Comparison of ENCODE assay signal across 32 cellular contexts in the genomic region with DNA sequence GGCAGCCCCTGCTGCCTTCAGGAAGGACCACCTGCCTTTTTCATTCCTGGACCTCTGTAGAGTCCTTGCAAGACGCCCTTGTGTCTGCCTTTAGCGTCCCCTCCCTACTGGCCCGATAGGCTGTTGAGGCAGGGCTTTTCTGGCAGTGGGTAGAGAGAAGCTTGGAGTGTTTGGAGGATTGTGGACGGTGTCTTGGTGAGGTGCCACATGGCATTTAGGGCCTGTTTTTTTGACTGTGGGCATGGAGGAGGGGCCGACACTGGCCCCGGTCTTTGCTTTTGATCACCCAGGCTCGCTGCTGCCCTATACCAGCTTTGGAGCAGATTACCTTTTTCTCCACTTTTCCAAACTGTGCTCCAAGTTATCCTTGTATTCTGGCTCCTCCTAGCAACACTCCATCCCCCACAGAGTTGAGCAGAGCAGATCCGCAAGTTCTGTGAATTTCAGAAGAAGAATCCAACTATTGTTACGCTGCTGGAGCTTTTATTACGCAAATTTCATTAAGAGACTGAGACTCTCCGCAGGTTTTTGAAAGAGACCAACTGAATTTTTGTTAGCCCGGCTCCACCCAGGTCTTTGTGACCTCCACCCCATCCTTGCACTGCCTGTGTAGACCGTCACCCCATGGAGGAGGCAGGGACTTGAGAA. TPM values are rescaled to one million over a fixed set of nuclear protein-coding genes. Genes with fewer than 3 reads are reported as not detected.
DNase-seq lines count a peak whose midpoint lies in the region; ATAC-seq and TF ChIP-seq lines count a peak whose summit lies in the region.
"Had no signal": no experiment of that assay in that cellular context is flagged by ENCODE, and none has a peak within 500 bp of the region (broad histone marks: within the 10 kb centered on the region; RNA-seq: fewer than 3 reads in every experiment).

No MANE protein-coding gene starts in this region.

- ATAC-seq in activated CD8-positive, alpha-beta T cell treated with anti-CD3 and anti-CD28 coated beads, Interleukin-2, amount 10 ng/mL, durations not matched to agents 7 days and 5 days, result no peak
- ATAC-seq: GM12878, left colon had no signal

- peaks cover 16% of the 10 kb centered on the region for H3K4me1 ChIP-seq in HAP-1
- H3K4me1 ChIP-seq: sigmoid colon, SJSA1, tibial nerve had no signal

- no peak overlapping the region for H3K27ac Mint-ChIP-seq in endothelial cell (ENCODE audit: unreplicated experiment)
- no peak overlapping the region for H3K27ac Mint-ChIP-seq in activated CD8-positive, alpha-beta T cell treated with anti-CD3 and anti-CD28 coated beads, Interleukin-2, amount 10 ng/mL, durations not matched to agents 7 days and 5 days
- H3K27ac Mint-ChIP-seq: activated B cell treated with CpG ODN at 0.5 μM for 24 hours; activated CD4-positive, alpha-beta T cell treated with anti-CD3 and anti-CD28 coated beads, Interleukin-2, amount 10 ng/mL, durations not matched to agents 7 days and 5 days; activated naive CD8-positive, alpha-beta T cell treated with anti-CD3 and anti-CD28 coated beads, Interleukin-2, amount 10 ng/mL, durations not matched to agents 7 days and 5 days; activated T-cell treated with anti-CD3 and anti-CD28 coated beads, Interleukin-2, amount 50 U/mL, for 24 hours; B cell; CD4-positive, alpha-beta memory T cell; IgD-negative memory B cell; progenitor cell of endocrine pancreas had no signal

- no peaks in the 10 kb centered on the region for H3K4me1 Mint-ChIP-seq in endothelial cell (ENCODE audit: unreplicated experiment)
- no peaks in the 10 kb centered on the region for H3K4me1 Mint-ChIP-seq in activated CD8-positive, alpha-beta T cell treated with anti-CD3 and anti-CD28 coated beads, Interleukin-2, amount 10 ng/mL, durations not matched to agents 7 days and 5 days (ENCODE audit: low read depth)
- H3K4me1 Mint-ChIP-seq: activated B cell treated with CpG ODN at 0.5 μM for 24 hours; activated CD4-positive, alpha-beta T cell treated with anti-CD3 and anti-CD28 coated beads, Interleukin-2, amount 10 ng/mL, durations not matched to agents 7 days and 5 days; activated naive CD8-positive, alpha-beta T cell treated with anti-CD3 and anti-CD28 coated beads, Interleukin-2, amount 10 ng/mL, durations not matched to agents 7 days and 5 days; B cell; CD4-positive, alpha-beta memory T cell; IgD-negative memory B cell had no signal

- peaks cover 2% of the 10 kb centered on the region for H3K27me3 Mint-ChIP-seq in endothelial cell (ENCODE audit: unreplicated experiment)
- H3K27me3 Mint-ChIP-seq in activated CD8-positive, alpha-beta T cell treated with anti-CD3 and anti-CD28 coated beads, Interleukin-2, amount 10 ng/mL, durations not matched to agents 7 days and 5 days (ENCODE audit: low read depth), result no peaks in the 10 kb centered on the region
- H3K27me3 Mint-ChIP-seq: activated B cell treated with CpG ODN at 0.5 μM for 24 hours; activated CD4-positive, alpha-beta T cell treated with anti-CD3 and anti-CD28 coated beads, Interleukin-2, amount 10 ng/mL, durations not matched to agents 7 days and 5 days; activated naive CD8-positive, alpha-beta T cell treated with anti-CD3 and anti-CD28 coated beads, Interleukin-2, amount 10 ng/mL, durations not matched to agents 7 days and 5 days; activated T-cell treated with anti-CD3 and anti-CD28 coated beads, Interleukin-2, amount 50 U/mL, for 24 hours; B cell; CD4-positive, alpha-beta memory T cell; IgD-negative memory B cell; progenitor cell of endocrine pancreas had no signal

- CTCF ChIA-PET in activated CD8-positive, alpha-beta T cell treated with anti-CD3 and anti-CD28 coated beads, Interleukin-2, amount 10 ng/mL, durations not matched to agents 7 days and 5 days (lab: Charles Lee), result no interaction called here

- H3K9me3 Mint-ChIP-seq in endothelial cell (ENCODE audit: unreplicated experiment), result no peaks in the 10 kb centered on the region
- H3K9me3 Mint-ChIP-seq in activated CD8-positive, alpha-beta T cell treated with anti-CD3 and anti-CD28 coated beads, Interleukin-2, amount 10 ng/mL, durations not matched to agents 7 days and 5 days (ENCODE audit: insufficient read depth), result no peaks in the 10 kb centered on the region
- H3K9me3 Mint-ChIP-seq: activated B cell treated with CpG ODN at 0.5 μM for 24 hours; activated CD4-positive, alpha-beta T cell treated with anti-CD3 and anti-CD28 coated beads, Interleukin-2, amount 10 ng/mL, durations not matched to agents 7 days and 5 days; activated naive CD8-positive, alpha-beta T cell treated with anti-CD3 and anti-CD28 coated beads, Interleukin-2, amount 10 ng/mL, durations not matched to agents 7 days and 5 days; activated T-cell treated with anti-CD3 and anti-CD28 coated beads, Interleukin-2, amount 50 U/mL, for 24 hours; CD4-positive, alpha-beta memory T cell; IgD-negative memory B cell had no signal

- H3K4me3 ChIP-seq in HAP-1, result no peak overlapping the region
- H3K4me3 ChIP-seq: coronary artery, GM12878, sigmoid colon, SJSA1, tibial nerve had no signal

- TF ChIP-seq CTCF in endothelial cell (IDR thresholded peaks at IDR 0.05; ENCODE audit: unreplicated experiment), result no peak

- POLR2A ChIA-PET in activated CD8-positive, alpha-beta T cell treated with anti-CD3 and anti-CD28 coated beads, Interleukin-2, amount 10 ng/mL, durations not matched to agents 7 days and 5 days (lab: Charles Lee), result no interaction called here

- H3K36me3 Mint-ChIP-seq in endothelial cell (ENCODE audit: low read depth, unreplicated experiment), result peaks cover 46% of the 10 kb centered on the region
- peaks cover 26% of the 10 kb centered on the region for H3K36me3 Mint-ChIP-seq in activated CD8-positive, alpha-beta T cell treated with anti-CD3 and anti-CD28 coated beads, Interleukin-2, amount 10 ng/mL, durations not matched to agents 7 days and 5 days (ENCODE audit: low read depth)
- H3K36me3 Mint-ChIP-seq: IgD-negative memory B cell had no signal

- peaks cover 76% of the 10 kb centered on the region for H3K36me3 ChIP-seq in HAP-1 (replicated peaks)

- in situ Hi-C loops in HAP-1 (cut with MboI; ENCODE audit: low sequenced_read_pairs), result no loop called here

- H3K9me3 ChIP-seq in HAP-1, result no peaks in the 10 kb centered on the region
- H3K9me3 ChIP-seq: neutrophil, sigmoid colon, SJSA1, tibial nerve had no signal

- DNase-seq in D341Med (ENCODE audit: low spot score) (peak; percentile 17), HAP-1 (ENCODE audit: low spot score in 2 of 2) (peak; percentile 69 to 90), endothelial cell (ENCODE audit: low spot score) (no peak), medulla oblongata (ENCODE audit: extremely low spot score) (peak; percentile 75), NCI-H2227 (lab: John Stamatoyannopoulos, UW; ENCODE audit: unreplicated experiment) (no peak), RKO (ENCODE audit: low spot score) (no peak), T-helper 9 cell (no peak)
- DNase-seq in activated CD8-positive, alpha-beta T cell treated with anti-CD3 and anti-CD28 coated beads, Interleukin-2, amount 10 ng/mL, durations not matched to agents 7 days and 5 days, result no peak
- DNase-seq: activated B cell treated with CpG ODN at 0.5 μM for 24 hours; activated CD4-positive, alpha-beta T cell treated with anti-CD3 and anti-CD28 coated beads, Interleukin-2, amount 10 ng/mL, durations not matched to agents 7 days and 5 days; activated gamma-delta T cell treated with Interleukin-2 at 50 U/mL for 16 hours; activated naive CD8-positive, alpha-beta T cell treated with anti-CD3 and anti-CD28 coated beads, Interleukin-2, amount 10 ng/mL, durations not matched to agents 7 days and 5 days; activated T-cell treated with anti-CD3 and anti-CD28 coated beads, Interleukin-2, amount 50 U/mL, for 24 hours; CD4-positive, alpha-beta memory T cell; effector CD8-positive, alpha-beta T cell; HCEC 1CT; left colon; mesenchymal stem cell; NCI-H446; NCI-H82; sigmoid colon; stimulated activated CD4-positive, alpha-beta T cell treated with anti-CD3 and anti-CD28 coated beads, Interleukin-4, amount 100 ng/mL, for 1 hour had no signal

- peak overlapping the region; percentile 37 for H3K4me3 Mint-ChIP-seq in endothelial cell (ENCODE audit: unreplicated experiment)
- no peak overlapping the region for H3K4me3 Mint-ChIP-seq in activated CD8-positive, alpha-beta T cell treated with anti-CD3 and anti-CD28 coated beads, Interleukin-2, amount 10 ng/mL, durations not matched to agents 7 days and 5 days
- H3K4me3 Mint-ChIP-seq: activated B cell treated with CpG ODN at 0.5 μM for 24 hours; activated CD4-positive, alpha-beta T cell treated with anti-CD3 and anti-CD28 coated beads, Interleukin-2, amount 10 ng/mL, durations not matched to agents 7 days and 5 days; activated naive CD8-positive, alpha-beta T cell treated with anti-CD3 and anti-CD28 coated beads, Interleukin-2, amount 10 ng/mL, durations not matched to agents 7 days and 5 days; activated T-cell treated with anti-CD3 and anti-CD28 coated beads, Interleukin-2, amount 50 U/mL, for 24 hours; B cell; CD4-positive, alpha-beta memory T cell; IgD-negative memory B cell had no signal

- H3K27me3 ChIP-seq in HAP-1 (ENCODE audit: low read depth), result no peaks in the 10 kb centered on the region
- H3K27me3 ChIP-seq: neutrophil, sigmoid colon, SJSA1, tibial nerve had no signal

RNA-seq across cellular contexts. Expression of a gene that starts 34.8 kb away (rescaled TPM):
- total RNA-seq in endothelial cell (ENCODE audit: unreplicated experiment), result not detected
- total RNA-seq in activated CD8-positive, alpha-beta T cell treated with anti-CD3 and anti-CD28 coated beads, Interleukin-2, amount 10 ng/mL, durations not matched to agents 7 days and 5 days, result not detected
- total RNA-seq: activated B cell treated with CpG ODN at 0.5 μM for 24 hours; activated CD4-positive, alpha-beta T cell treated with anti-CD3 and anti-CD28 coated beads, Interleukin-2, amount 10 ng/mL, durations not matched to agents 7 days and 5 days; aorta; B cell; CD4-positive, alpha-beta memory T cell; epithelial cell of proximal tubule; GM12878; left colon; progenitor cell of endocrine pancreas; sigmoid colon; SJSA1; tibial nerve had no signal

RNA-seq across cellular contexts. Expression of a gene that starts 50.2 kb away (rescaled TPM):
- total RNA-seq in endothelial cell (ENCODE audit: unreplicated experiment), result 61.9 TPM
- total RNA-seq in activated CD8-positive, alpha-beta T cell treated with anti-CD3 and anti-CD28 coated beads, Interleukin-2, amount 10 ng/mL, durations not matched to agents 7 days and 5 days, result 10 to 100 TPM; 36.4 to 40.8 TPM

Comparison
In these comparisons a context has a peak if more than half of its experiments do, and no peak if none do; other contexts are left out.
1. DNase-seq: peak in D341Med (single experiment), HAP-1 (2 of 2) and medulla oblongata (single experiment); none in endothelial cell (single experiment), NCI-H2227 (single experiment), RKO (single experiment), T-helper 9 cell (single experiment) and activated CD8-positive, alpha-beta T cell treated with anti-CD3 and anti-CD28 coated beads, Interleukin-2, amount 10 ng/mL, durations not matched to agents 7 days and 5 days (single experiment).